Comparison of ENCODE assay signal across 8 cellular contexts in the genomic region with DNA sequence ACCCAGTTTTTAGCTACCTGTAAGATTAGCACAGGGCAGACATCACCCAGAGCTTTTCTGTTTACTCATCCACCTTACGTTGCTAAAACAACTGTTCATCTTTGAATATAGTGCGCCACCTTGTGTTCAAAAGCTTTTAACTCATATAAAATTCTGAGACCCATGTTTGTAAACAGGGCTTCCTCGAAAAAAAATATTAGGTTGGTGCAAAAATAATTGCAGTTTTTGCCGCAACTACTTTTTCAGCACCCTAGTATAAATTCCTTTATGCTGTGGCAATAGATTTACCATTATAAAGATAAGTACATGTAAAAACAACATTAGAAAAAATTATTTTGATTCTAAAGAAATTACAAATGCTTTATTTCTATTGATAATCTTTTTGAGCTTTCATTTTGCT.
A peak's percentile ranks its signal among the peaks of the same experiment; 100 is the strongest.
DNase-seq lines count a peak whose midpoint lies in the region; ATAC-seq and TF ChIP-seq lines count a peak whose summit lies in the region.

No MANE protein-coding gene starts in this region.

- H3K9me2 ChIP-seq in hepatocyte (replicated peaks; ENCODE audit: insufficient read depth): no peaks in the 10 kb centered on the region

- H3K4me1 Mint-ChIP-seq in activated CD8-positive, alpha-beta memory T cell treated with anti-CD3 and anti-CD28 coated beads, Interleukin-2, amount 10 ng/mL, durations not matched to agents 7 days and 5 days: peaks cover 2% of the 10 kb centered on the region

- no peaks in the 10 kb centered on the region for H3K79me2 ChIP-seq in hepatocyte
- H3K79me2 ChIP-seq in smooth muscle cell (ENCODE audit: low read depth): no peaks in the 10 kb centered on the region

- H3K4me2 ChIP-seq in hepatocyte (no peak overlapping the region), smooth muscle cell (no peak overlapping the region)

- H2AFZ ChIP-seq in hepatocyte: no peak overlapping the region
- no peak overlapping the region for H2AFZ ChIP-seq in smooth muscle cell (ENCODE audit: low read depth)

- H3K9ac ChIP-seq in smooth muscle cell (ENCODE audit: low read depth): no peak overlapping the region

- no peaks in the 10 kb centered on the region for H3K36me3 ChIP-seq in hepatocyte (replicated peaks; ENCODE audit: insufficient read depth, low read depth)
- no peaks in the 10 kb centered on the region for H3K36me3 ChIP-seq in smooth muscle cell (ENCODE audit: low read depth)

- no peak overlapping the region for H3K4me3 Mint-ChIP-seq in activated CD8-positive, alpha-beta memory T cell treated with anti-CD3 and anti-CD28 coated beads, Interleukin-2, amount 10 ng/mL, durations not matched to agents 7 days and 5 days

- peaks cover 4% of the 10 kb centered on the region for H3K36me3 Mint-ChIP-seq in activated CD8-positive, alpha-beta memory T cell treated with anti-CD3 and anti-CD28 coated beads, Interleukin-2, amount 10 ng/mL, durations not matched to agents 7 days and 5 days

- H3K4me3 ChIP-seq in astrocyte of the cerebellum (ENCODE audit: low read depth, low read length) (no peak overlapping the region), hepatocyte (no peak overlapping the region), smooth muscle cell (no peak overlapping the region)

- WGBS in hepatocyte (ENCODE audit: low lambda C conversion rate, missing lambda C conversion rate): 20% methylated on average over 4 of the region's 4 CpGs
- WGBS in smooth muscle cell (ENCODE audit: low lambda C conversion rate): 28% methylated on average over 4 of the region's 4 CpGs

- no peaks in the 10 kb centered on the region for H3K27me3 ChIP-seq in hepatocyte
- no peaks in the 10 kb centered on the region for H3K27me3 ChIP-seq in smooth muscle cell (ENCODE audit: low read depth)

- DNase-seq in activated CD8-positive, alpha-beta memory T cell treated with anti-CD3 and anti-CD28 coated beads, Interleukin-2, amount 10 ng/mL, durations not matched to agents 7 days and 5 days: no peak
- no peak for DNase-seq in activated CD8-positive, alpha-beta memory T cell treated with anti-CD3 and anti-CD28 coated beads, Interleukin-2, amount 50 U/mL, for 48 hours
- DNase-seq in NCI-H69 (lab: John Stamatoyannopoulos, UW) (peak; percentile 83), astrocyte of the cerebellum (ENCODE audit: low read depth) (peak; percentile 77), hepatocyte (ENCODE audit: low spot score) (peak; percentile 90), smooth muscle cell (lab: John Stamatoyannopoulos, UW; ENCODE audit: unreplicated experiment) (no peak)

- no peaks in the 10 kb centered on the region for H3F3A ChIP-seq in smooth muscle cell (ENCODE audit: low read depth)

- no peak overlapping the region for H3K27ac Mint-ChIP-seq in activated CD8-positive, alpha-beta memory T cell treated with anti-CD3 and anti-CD28 coated beads, Interleukin-2, amount 10 ng/mL, durations not matched to agents 7 days and 5 days

- no peaks in the 10 kb centered on the region for H3K27me3 Mint-ChIP-seq in activated CD8-positive, alpha-beta memory T cell treated with anti-CD3 and anti-CD28 coated beads, Interleukin-2, amount 10 ng/mL, durations not matched to agents 7 days and 5 days

- H4K20me1 ChIP-seq in hepatocyte (ENCODE audit: insufficient read depth, poor library complexity, severe bottlenecking) (no peaks in the 10 kb centered on the region), smooth muscle cell (ENCODE audit: low read depth) (no peaks in the 10 kb centered on the region)

- in situ Hi-C loops in astrocyte of the cerebellum (cut with HindIII; ENCODE audit: low sequenced_read_pairs): loop anchor here (25.0 kb wide), 1 partner anchor 580 kb away; no protein-coding TSS in a partner anchor

- no peak overlapping the region for H3K27ac ChIP-seq in hepatocyte
- no peak overlapping the region for H3K27ac ChIP-seq in smooth muscle cell (ENCODE audit: low read depth)

- no peaks in the 10 kb centered on the region for H3K9me3 Mint-ChIP-seq in activated CD8-positive, alpha-beta memory T cell treated with anti-CD3 and anti-CD28 coated beads, Interleukin-2, amount 10 ng/mL, durations not matched to agents 7 days and 5 days (ENCODE audit: low read depth)

- ATAC-seq in activated CD8-positive, alpha-beta memory T cell treated with anti-CD3 and anti-CD28 coated beads, Interleukin-2, amount 10 ng/mL, durations not matched to agents 7 days and 5 days: peak; percentile 82
- ATAC-seq in GM21360 (IDR thresholded peaks at IDR 0.05; ENCODE audit: unreplicated experiment) (peak; percentile 91), HG03571 (IDR thresholded peaks at IDR 0.05; ENCODE audit: unreplicated experiment) (peak; percentile 68)

- H3K4me1 ChIP-seq in hepatocyte (ENCODE audit: insufficient read depth) (no peaks in the 10 kb centered on the region), smooth muscle cell (ENCODE audit: low read depth) (no peaks in the 10 kb centered on the region)

- TF ChIP-seq CTCF in astrocyte of the cerebellum (IDR thresholded peaks at IDR 0.05; ENCODE audit: low read depth, low read length, missing control alignments) (peak; percentile 28), hepatocyte (IDR thresholded peaks at IDR 0.05; ENCODE audit: poor library complexity) (peak; percentile 82), smooth muscle cell (IDR thresholded peaks at IDR 0.05; ENCODE audit: borderline replicate concordance, insufficient read depth, poor library complexity, severe bottlenecking) (peak; percentile 74)

- CTCF ChIA-PET in activated CD8-positive, alpha-beta memory T cell treated with anti-CD3 and anti-CD28 coated beads, Interleukin-2, amount 10 ng/mL, durations not matched to agents 7 days and 5 days (lab: Charles Lee): interaction anchor here (0.5 to 3.9 kb wide), 24 partner anchors 9 to 886 kb away, joined by 3 to 40 read pairs (median 3); no protein-coding TSS in a partner anchor

- H3K9me3 ChIP-seq in hepatocyte (ENCODE audit: low read depth) (no peaks in the 10 kb centered on the region), smooth muscle cell (replicated peaks; ENCODE audit: low read depth) (no peaks in the 10 kb centered on the region)

Comparison
In these comparisons a context has a peak if more than half of its experiments do, and no peak if none do; other contexts are left out.
1. DNase-seq: peak in NCI-H69 (single experiment), astrocyte of the cerebellum (single experiment) and hepatocyte (single experiment); none in activated CD8-positive, alpha-beta memory T cell treated with anti-CD3 and anti-CD28 coated beads, Interleukin-2, amount 10 ng/mL, durations not matched to agents 7 days and 5 days (single experiment), activated CD8-positive, alpha-beta memory T cell treated with anti-CD3 and anti-CD28 coated beads, Interleukin-2, amount 50 U/mL, for 48 hours (single experiment) and smooth muscle cell (single experiment).
2. CTCF ChIP-seq: peak in every context shown above with its lines; median percentile 82 in hepatocyte; 74 in smooth muscle cell; 28 in astrocyte of the cerebellum.
3. Peak in every context shown above with its lines, with median percentiles within 50 percentile points of each other: ATAC-seq.